8 cellular contexts compared by ENCODE assay signal in the genomic region with DNA sequence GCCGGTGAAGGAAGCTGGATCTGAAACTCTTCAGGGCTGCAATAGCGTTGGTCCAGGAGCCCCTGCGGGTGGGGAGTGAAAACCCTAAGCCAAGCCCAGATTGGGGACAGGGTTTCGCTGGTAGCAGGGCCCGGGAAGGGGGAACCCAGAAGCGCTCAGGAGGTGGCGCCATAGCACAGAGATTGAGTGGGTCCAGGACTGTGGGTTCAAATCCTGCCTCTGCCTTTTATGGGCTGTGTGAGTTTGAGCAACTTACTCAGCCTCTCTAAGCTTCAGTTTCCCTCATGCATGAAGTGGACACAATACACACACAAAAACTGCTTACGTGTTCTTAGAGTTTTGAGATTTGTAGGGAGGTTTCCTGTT. TPM values are rescaled to one million over a fixed set of nuclear protein-coding genes. Genes with fewer than 3 reads are reported as not detected.
DNase-seq lines count a peak whose midpoint lies in the region; ATAC-seq and TF ChIP-seq lines count a peak whose summit lies in the region.

No MANE protein-coding gene starts in this region.

- H3K4me3 ChIP-seq in DND-41 (ENCODE audit: low read depth in 1 of 2, low read length in 2 of 2) (no peak overlapping the region), NB4 (ENCODE audit: low read depth, low read length) (no peak overlapping the region)

- no peak overlapping the region for H3K27ac ChIP-seq in DND-41 (ENCODE audit: low read length)

- no peak for TF ChIP-seq POLR2A in NB4 (IDR thresholded peaks at IDR 0.05; ENCODE audit: extremely low read depth, insufficient read length)
- no peak for TF ChIP-seq POLR2A in GM18505 (IDR thresholded peaks at IDR 0.05; ENCODE audit: borderline replicate concordance, extremely low read depth, insufficient read depth, insufficient read length)

- H3K9me3 ChIP-seq in DND-41 (ENCODE audit: insufficient read depth, low read length, severe bottlenecking), result no peaks in the 10 kb centered on the region

- H3K9ac ChIP-seq in DND-41 (ENCODE audit: low read depth, low read length), result no peak overlapping the region

- no peaks in the 10 kb centered on the region for H3K36me3 ChIP-seq in DND-41 (ENCODE audit: insufficient read depth, low read length)

- H3K79me2 ChIP-seq in DND-41 (ENCODE audit: insufficient read depth, low read length), result no peaks in the 10 kb centered on the region

- no peaks in the 10 kb centered on the region for H4K20me1 ChIP-seq in DND-41 (ENCODE audit: insufficient read depth, low read length)

- ATAC-seq in DND-41 (ENCODE audit: insufficient read depth, low read depth) (peak; percentile 82), left cardiac atrium (peak; percentile 47 to 53), GM18505 (IDR thresholded peaks at IDR 0.05; ENCODE audit: unreplicated experiment) (no peak)

- no peak overlapping the region for H2AFZ ChIP-seq in DND-41 (ENCODE audit: low read depth, low read length)

- H3K27me3 ChIP-seq in DND-41 (ENCODE audit: insufficient read depth, low read length, poor library complexity), result peaks cover under 1% of the 10 kb centered on the region

- no peaks in the 10 kb centered on the region for H3K4me1 ChIP-seq in DND-41 (ENCODE audit: insufficient read depth, low read length)

- DNase-seq in DND-41 (peak; percentile 54), NB4 (ENCODE audit: low read depth) (peak; percentile 55), left cardiac atrium (no peak), foreskin melanocyte (no peak), hepatic stellate cell (ENCODE audit: low spot score) (no peak)
- peak; percentile 25 for DNase-seq in activated CD8-positive, alpha-beta memory T cell treated with anti-CD3 and anti-CD28 coated beads, Interleukin-2, amount 50 U/mL, for 24 hours (ENCODE audit: extremely low read depth)
- DNase-seq in stimulated activated CD8-positive, alpha-beta memory T cell treated with anti-CD3 and anti-CD28 coated beads, Interleukin-12 subunit alpha, Interleukin-12 subunit beta, amount 100 ng/mL, for 4 hours (ENCODE audit: low read depth), result peak; percentile 22

- H3K4me2 ChIP-seq in DND-41 (ENCODE audit: insufficient read depth, low read length), result no peak overlapping the region

- TF ChIP-seq CTCF in DND-41 (IDR thresholded peaks at IDR 0.05; ENCODE audit: borderline replicate concordance, extremely low read depth, low read length, poor library complexity, severe bottlenecking), result peak; percentile 76
- TF ChIP-seq CTCF in NB4 (IDR thresholded peaks at IDR 0.05; ENCODE audit: low read depth, low read length), result peak; percentile 50

- intact Hi-C loops in left cardiac atrium (cut with DNase I), result no loop called here

RNA-seq across cellular contexts. Expression of a gene that starts 8.3 kb away (rescaled TPM):
- not detected for total RNA-seq in left cardiac atrium

RNA-seq across cellular contexts. Expression of a gene that starts 15.6 kb away (rescaled TPM):
- not detected for total RNA-seq in left cardiac atrium

RNA-seq across cellular contexts. Expression of a gene that starts 32.4 kb away (rescaled TPM):
- total RNA-seq in left cardiac atrium, result not detected

RNA-seq across cellular contexts. Expression of a gene that starts 36.3 kb away (rescaled TPM):
- not detected for total RNA-seq in left cardiac atrium

RNA-seq across cellular contexts. Expression of a gene that starts 55.8 kb away (rescaled TPM):
- not detected for total RNA-seq in left cardiac atrium

Comparison
In these comparisons a context has a peak if more than half of its experiments do, and no peak if none do; other contexts are left out.
1. DNase-seq: peak in DND-41 (single experiment), NB4 (single experiment), activated CD8-positive, alpha-beta memory T cell treated with anti-CD3 and anti-CD28 coated beads, Interleukin-2, amount 50 U/mL, for 24 hours (single experiment) and stimulated activated CD8-positive, alpha-beta memory T cell treated with anti-CD3 and anti-CD28 coated beads, Interleukin-12 subunit alpha, Interleukin-12 subunit beta, amount 100 ng/mL, for 4 hours (single experiment); none in left cardiac atrium (single experiment), foreskin melanocyte (single experiment) and hepatic stellate cell (single experiment).